30 cellular contexts compared by ENCODE assay signal in the genomic region with DNA sequence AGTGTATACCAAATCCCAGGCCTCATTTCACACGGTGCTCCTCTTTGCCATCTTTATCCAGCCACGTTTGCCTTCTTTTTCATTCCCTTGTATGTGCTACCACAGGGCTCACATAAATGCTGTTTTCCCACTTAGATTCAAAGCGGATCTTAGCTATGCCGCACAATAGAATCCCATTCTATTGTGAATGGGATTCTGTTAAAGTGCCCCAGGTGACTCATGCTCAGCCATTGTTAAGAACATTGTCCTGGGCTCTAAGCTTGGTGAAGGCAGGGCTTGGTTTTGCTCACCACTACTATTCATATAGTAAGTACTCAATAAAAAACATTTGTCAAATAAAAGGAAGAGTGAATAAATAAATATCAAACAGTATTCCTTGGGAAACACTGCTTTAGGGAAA.
"Had no signal": no experiment of that assay in that cellular context is flagged by ENCODE, and none has a peak within 500 bp of the region (broad histone marks: within the 10 kb centered on the region; RNA-seq: fewer than 3 reads in every experiment).

No MANE protein-coding gene starts in this region.

- H3K4me2 ChIP-seq: smooth muscle cell had no signal

- H3K79me2 ChIP-seq: parathyroid adenoma had no signal

- H3K4me3 Mint-ChIP-seq: activated naive CD4-positive, alpha-beta T cell treated with anti-CD3 and anti-CD28 coated beads for 36 hours; activated naive CD8-positive, alpha-beta T cell treated with anti-CD3 and anti-CD28 coated beads for 36 hours; brain; stimulated activated memory B cell treated with anti-CD40 and anti-IgM and Interleukin-4, amounts not matched to agents 10 μg/mL and 1 μg/mL and 100 μg/mL, for 72 hours; stimulated activated naive CD8-positive, alpha-beta T cell treated with anti-CD3 and anti-CD28 coated beads, Interleukin-15, amount 100 ng/mL, for 72 hours had no signal

- H3K9me3 Mint-ChIP-seq: activated naive CD4-positive, alpha-beta T cell treated with anti-CD3 and anti-CD28 coated beads for 36 hours; activated naive CD8-positive, alpha-beta T cell treated with anti-CD3 and anti-CD28 coated beads for 36 hours; stimulated activated memory B cell treated with anti-CD40 and anti-IgM and Interleukin-4, amounts not matched to agents 10 μg/mL and 1 μg/mL and 100 μg/mL, for 72 hours; stimulated activated naive CD8-positive, alpha-beta T cell treated with anti-CD3 and anti-CD28 coated beads, Interleukin-15, amount 100 ng/mL, for 72 hours had no signal

- H3K27ac Mint-ChIP-seq: activated naive CD4-positive, alpha-beta T cell treated with anti-CD3 and anti-CD28 coated beads for 36 hours; activated naive CD8-positive, alpha-beta T cell treated with anti-CD3 and anti-CD28 coated beads for 36 hours; stimulated activated memory B cell treated with anti-CD40 and anti-IgM and Interleukin-4, amounts not matched to agents 10 μg/mL and 1 μg/mL and 100 μg/mL, for 72 hours; stimulated activated naive CD8-positive, alpha-beta T cell treated with anti-CD3 and anti-CD28 coated beads, Interleukin-15, amount 100 ng/mL, for 72 hours had no signal

- H3K36me3 Mint-ChIP-seq: activated naive CD8-positive, alpha-beta T cell treated with anti-CD3 and anti-CD28 coated beads for 36 hours; brain; stimulated activated memory B cell treated with anti-CD40 and anti-IgM and Interleukin-4, amounts not matched to agents 10 μg/mL and 1 μg/mL and 100 μg/mL, for 72 hours had no signal

- H3K27me3 ChIP-seq: adrenal gland, dorsolateral prefrontal cortex, right atrium auricular region, tibial artery, upper lobe of right lung had no signal

- H3K4me1 ChIP-seq: adrenal gland, parathyroid adenoma, right atrium auricular region, upper lobe of right lung had no signal

- ATAC-seq: activated CD4-positive, CD25-positive, alpha-beta regulatory T cell treated with anti-CD3 and anti-CD28 coated beads, Interleukin-2, amount 50 U/mL, for 24 hours; left cardiac atrium; left ventricle myocardium superior; stimulated activated memory B cell treated with anti-CD40 and anti-IgM and Interleukin-4, amounts not matched to agents 10 μg/mL and 1 μg/mL and 100 μg/mL, for 72 hours; stimulated activated naive CD8-positive, alpha-beta T cell treated with anti-CD3 and anti-CD28 coated beads, Interleukin-15, amount 100 ng/mL, for 72 hours; upper lobe of right lung had no signal

- H2AFZ ChIP-seq: parathyroid adenoma had no signal

- H3K27me3 Mint-ChIP-seq: activated naive CD8-positive, alpha-beta T cell treated with anti-CD3 and anti-CD28 coated beads for 36 hours; brain; stimulated activated memory B cell treated with anti-CD40 and anti-IgM and Interleukin-4, amounts not matched to agents 10 μg/mL and 1 μg/mL and 100 μg/mL, for 72 hours; stimulated activated naive CD8-positive, alpha-beta T cell treated with anti-CD3 and anti-CD28 coated beads, Interleukin-15, amount 100 ng/mL, for 72 hours had no signal

- DNase-seq: activated CD4-positive, alpha-beta T cell treated with anti-CD3 and anti-CD28 coated beads for 48 hours; activated CD4-positive, alpha-beta T cell treated with anti-CD3 and anti-CD28 coated beads, Interleukin-2, amount 50 U/mL, for 48 hours; activated CD8-positive, alpha-beta memory T cell treated with anti-CD3 and anti-CD28 coated beads for 24 hours; activated effector memory CD4-positive, alpha-beta T cell treated with anti-CD3 and anti-CD28 coated beads, Interleukin-2, amount 50 U/mL, for 16 hours; activated naive CD4-positive, alpha-beta T cell treated with anti-CD3 and anti-CD28 coated beads for 36 hours; activated naive CD8-positive, alpha-beta T cell treated with anti-CD3 and anti-CD28 coated beads for 36 hours; adrenal gland; aorta; dorsolateral prefrontal cortex; effector memory CD4-positive, alpha-beta T cell; left cardiac atrium; left ventricle myocardium superior; nucleus accumbens; stimulated activated CD4-positive, alpha-beta T cell treated with anti-CD3 and anti-CD28 coated beads, Interleukin-1b, Interleukin-23, amount 100 ng/mL, for 48 hours; stimulated activated CD4-positive, alpha-beta T cell treated with anti-CD3 and anti-CD28 coated beads, Interleukin-4, amount 100 ng/mL, for 4 hours; stimulated activated CD8-positive, alpha-beta memory T cell treated with anti-CD3 and anti-CD28 coated beads, Interleukin-4, amount 100 ng/mL, for 48 hours; stimulated activated naive CD8-positive, alpha-beta T cell treated with anti-CD3 and anti-CD28 coated beads, Interleukin-15, amount 100 ng/mL, for 72 hours; substantia nigra; T-helper 9 cell; tibial artery; upper lobe of right lung had no signal

- H3K9me3 ChIP-seq: adrenal gland, right atrium auricular region, tibial artery, upper lobe of right lung had no signal

- H3K4me1 Mint-ChIP-seq: activated naive CD8-positive, alpha-beta T cell treated with anti-CD3 and anti-CD28 coated beads for 36 hours; stimulated activated memory B cell treated with anti-CD40 and anti-IgM and Interleukin-4, amounts not matched to agents 10 μg/mL and 1 μg/mL and 100 μg/mL, for 72 hours; stimulated activated naive CD8-positive, alpha-beta T cell treated with anti-CD3 and anti-CD28 coated beads, Interleukin-15, amount 100 ng/mL, for 72 hours had no signal

- H3K9ac ChIP-seq: parathyroid adenoma had no signal

- H3K27ac ChIP-seq: adrenal gland, cardiac muscle cell, coronary artery, parathyroid adenoma, right atrium auricular region, tibial artery, upper lobe of right lung, VCaP had no signal

- H3K36me3 ChIP-seq: adrenal gland, cardiac muscle cell, right atrium auricular region, tibial artery, upper lobe of right lung had no signal

- H3K4me3 ChIP-seq: adrenal gland, cardiac muscle cell, coronary artery, dorsolateral prefrontal cortex, right atrium auricular region, smooth muscle cell, tibial artery, upper lobe of right lung had no signal
